22 cellular contexts compared by ENCODE assay signal in genomic region chr10:84292502-84292901, GRCh38. TPM values are rescaled to one million over a fixed set of nuclear protein-coding genes. Genes with fewer than 3 reads are reported as not detected.
DNase-seq lines count a peak whose midpoint lies in the region; ATAC-seq and TF ChIP-seq lines count a peak whose summit lies in the region.
"Had no signal": no experiment of that assay in that cellular context is flagged by ENCODE, and none has a peak within 500 bp of the region (broad histone marks: within the 10 kb centered on the region; RNA-seq: fewer than 3 reads in every experiment).

No MANE protein-coding gene starts in this region.

- ATAC-seq in GM18502 (IDR thresholded peaks at IDR 0.05; ENCODE audit: poor library complexity, unreplicated experiment) (peak; percentile 64), GM19463 (IDR thresholded peaks at IDR 0.05; ENCODE audit: unreplicated experiment) (peak; percentile 39), HG02759 (IDR thresholded peaks at IDR 0.05; ENCODE audit: unreplicated experiment) (peak; percentile 59), HG03342 (IDR thresholded peaks at IDR 0.05; ENCODE audit: unreplicated experiment) (peak; percentile 47), HG02678 (IDR thresholded peaks at IDR 0.05; ENCODE audit: unreplicated experiment) (no peak)
- ATAC-seq: effector memory CD8-positive, alpha-beta T cell had no signal

- no peak for DNase-seq in NCI-H1417 (lab: John Stamatoyannopoulos, UW)
- DNase-seq in nucleus accumbens (lab: John Stamatoyannopoulos, UW): no peak
- no peak for DNase-seq in colonic mucosa
- DNase-seq: activated naive CD4-positive, alpha-beta T cell treated with anti-CD3 and anti-CD28 coated beads for 36 hours; activated T-cell treated with anti-CD3 and anti-CD28 coated beads for 4 hours; aorta; effector memory CD8-positive, alpha-beta T cell; NCI-H1417 treated with DMSO at 0.1 percent for 48 hours; RPMI8226 had no signal

- H3K4me3 ChIP-seq in colonic mucosa: no peak overlapping the region
- H3K4me3 ChIP-seq: right atrium auricular region had no signal

- no peak overlapping the region for H3K9ac ChIP-seq in colonic mucosa (ENCODE audit: low read depth in 2 of 2, low read length in 2 of 2)

- no peaks in the 10 kb centered on the region for H3K36me3 ChIP-seq in colonic mucosa
- H3K36me3 ChIP-seq: neutrophil, right atrium auricular region had no signal

- no peaks in the 10 kb centered on the region for H3K4me1 ChIP-seq in colonic mucosa
- H3K4me1 ChIP-seq: right atrium auricular region had no signal

- no peak for TF ChIP-seq CTCF in colonic mucosa (IDR thresholded peaks at IDR 0.05)

- no peaks in the 10 kb centered on the region for H3K27me3 ChIP-seq in colonic mucosa
- H3K27me3 ChIP-seq: right atrium auricular region had no signal

- intact Hi-C loops in colonic mucosa (cut with DNase I): no loop called here

- no peak overlapping the region for H3K27ac ChIP-seq in colonic mucosa
- H3K27ac ChIP-seq: C4-2B, neutrophil, right atrium auricular region had no signal

- no peaks in the 10 kb centered on the region for H3K9me3 ChIP-seq in colonic mucosa
- H3K9me3 ChIP-seq: neutrophil, right atrium auricular region had no signal

RNA-seq across cellular contexts. Expression of gene CCSER2, which starts 35.9 kb away (rescaled TPM):
- total RNA-seq in colonic mucosa: 10 to 100 TPM; 33.7 to 64.5 TPM

RNA-seq across cellular contexts. Expression of gene RGR, which starts 47.6 kb away (rescaled TPM):
- total RNA-seq in colonic mucosa: not detected
- total RNA-seq: A673; activated naive CD4-positive, alpha-beta T cell treated with anti-CD3 and anti-CD28 coated beads for 36 hours; aorta; fibroblast of lung; liver; mucosa of gallbladder; right atrium auricular region had no signal

RNA-seq across cellular contexts. Expression of gene LRIT1, which starts 51.2 kb away (rescaled TPM):
- not detected for total RNA-seq in colonic mucosa
- total RNA-seq: A673; activated naive CD4-positive, alpha-beta T cell treated with anti-CD3 and anti-CD28 coated beads for 36 hours; aorta; fibroblast of lung; liver; mucosa of gallbladder; right atrium auricular region; urinary bladder had no signal
